ENCODE assay signal across 1 cellular context in genomic region chr3:111331306-111331705, GRCh38.
TF ChIP-seq lines count a peak whose summit lies in the region.

No MANE protein-coding gene starts in this region.

TF ChIP-seq in GM12878, 131 proteins besides CTCF, POLR2A, EP300 and RAD21 (continued from another document):
- TF ChIP-seq, protein P1, sequence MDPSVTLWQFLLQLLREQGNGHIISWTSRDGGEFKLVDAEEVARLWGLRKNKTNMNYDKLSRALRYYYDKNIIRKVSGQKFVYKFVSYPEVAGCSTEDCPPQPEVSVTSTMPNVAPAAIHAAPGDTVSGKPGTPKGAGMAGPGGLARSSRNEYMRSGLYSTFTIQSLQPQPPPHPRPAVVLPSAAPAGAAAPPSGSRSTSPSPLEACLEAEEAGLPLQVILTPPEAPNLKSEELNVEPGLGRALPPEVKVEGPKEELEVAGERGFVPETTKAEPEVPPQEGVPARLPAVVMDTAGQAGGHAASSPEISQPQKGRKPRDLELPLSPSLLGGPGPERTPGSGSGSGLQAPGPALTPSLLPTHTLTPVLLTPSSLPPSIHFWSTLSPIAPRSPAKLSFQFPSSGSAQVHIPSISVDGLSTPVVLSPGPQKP (IDR thresholded peaks at IDR 0.05; ENCODE audit: low read depth, low read length): no peak
- TF ChIP-seq, protein P2, sequence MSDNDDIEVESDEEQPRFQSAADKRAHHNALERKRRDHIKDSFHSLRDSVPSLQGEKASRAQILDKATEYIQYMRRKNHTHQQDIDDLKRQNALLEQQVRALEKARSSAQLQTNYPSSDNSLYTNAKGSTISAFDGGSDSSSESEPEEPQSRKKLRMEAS (IDR thresholded peaks at IDR 0.05; ENCODE audit: low read depth, low read length): no peak
- TF ChIP-seq, protein P3, sequence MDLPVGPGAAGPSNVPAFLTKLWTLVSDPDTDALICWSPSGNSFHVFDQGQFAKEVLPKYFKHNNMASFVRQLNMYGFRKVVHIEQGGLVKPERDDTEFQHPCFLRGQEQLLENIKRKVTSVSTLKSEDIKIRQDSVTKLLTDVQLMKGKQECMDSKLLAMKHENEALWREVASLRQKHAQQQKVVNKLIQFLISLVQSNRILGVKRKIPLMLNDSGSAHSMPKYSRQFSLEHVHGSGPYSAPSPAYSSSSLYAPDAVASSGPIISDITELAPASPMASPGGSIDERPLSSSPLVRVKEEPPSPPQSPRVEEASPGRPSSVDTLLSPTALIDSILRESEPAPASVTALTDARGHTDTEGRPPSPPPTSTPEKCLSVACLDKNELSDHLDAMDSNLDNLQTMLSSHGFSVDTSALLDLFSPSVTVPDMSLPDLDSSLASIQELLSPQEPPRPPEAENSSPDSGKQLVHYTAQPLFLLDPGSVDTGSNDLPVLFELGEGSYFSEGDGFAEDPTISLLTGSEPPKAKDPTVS (IDR thresholded peaks at IDR 0.05; ENCODE audit: low read depth, low read length): no peak
- no peak for TF ChIP-seq PAX5 (IDR thresholded peaks at IDR 0.05; ENCODE audit: borderline replicate concordance, low read depth, low read length)
